20 cellular contexts compared by ENCODE assay signal in genomic region chr14:40164083-40164482, GRCh38.
A peak's percentile ranks its signal among the peaks of the same experiment; 100 is the strongest.
DNase-seq lines count a peak whose midpoint lies in the region; ATAC-seq and TF ChIP-seq lines count a peak whose summit lies in the region.
"Had no signal": no experiment of that assay in that cellular context is flagged by ENCODE, and none has a peak within 500 bp of the region (broad histone marks: within the 10 kb centered on the region; RNA-seq: fewer than 3 reads in every experiment).

No MANE protein-coding gene starts in this region.

- H3K9me3 ChIP-seq in GM23248 (ENCODE audit: low read depth) (no peaks in the 10 kb centered on the region), PC-3 (ENCODE audit: low read length) (no peaks in the 10 kb centered on the region), neural progenitor cell (ENCODE audit: low read depth) (peaks cover 7% of the 10 kb centered on the region), mucosa of descending colon (peaks cover 17% of the 10 kb centered on the region), ascending aorta (no peaks in the 10 kb centered on the region)

- H3K4me1 ChIP-seq in GM23248 (ENCODE audit: insufficient read depth), result no peaks in the 10 kb centered on the region
- peaks cover 21% of the 10 kb centered on the region for H3K4me1 ChIP-seq in PC-3 (ENCODE audit: insufficient read depth, low read length)
- H3K4me1 ChIP-seq in neural progenitor cell, result no peaks in the 10 kb centered on the region
- H3K4me1 ChIP-seq in mucosa of descending colon (ENCODE audit: low read depth), result no peaks in the 10 kb centered on the region
- no peaks in the 10 kb centered on the region for H3K4me1 ChIP-seq in ascending aorta
- H3K4me1 ChIP-seq: A549 had no signal

- no peak overlapping the region for H3K27ac Mint-ChIP-seq in neural progenitor cell
- H3K27ac Mint-ChIP-seq: CD14-positive monocyte, GM23338 had no signal

- H3K36me3 ChIP-seq in GM23248 (ENCODE audit: low read depth) (no peaks in the 10 kb centered on the region), PC-3 (ENCODE audit: low read depth, low read length) (0 out of 2 replicates have a peak, but pooled peaks cover 4% of the 10 kb centered on the region), neural progenitor cell (no peaks in the 10 kb centered on the region), mucosa of descending colon (ENCODE audit: low read depth) (no peaks in the 10 kb centered on the region), ascending aorta (no peaks in the 10 kb centered on the region)

- H3K9ac ChIP-seq in GM23248 (no peak overlapping the region), PC-3 (ENCODE audit: low read length) (no peak overlapping the region), neural progenitor cell (no peak overlapping the region)

- H3K9me3 Mint-ChIP-seq in neural progenitor cell, result peaks cover 23% of the 10 kb centered on the region

- no peaks in the 10 kb centered on the region for H3K9me2 ChIP-seq in GM23248 (ENCODE audit: insufficient read depth)
- no peaks in the 10 kb centered on the region for H3K9me2 ChIP-seq in PC-3 (replicated peaks; ENCODE audit: low read length)

- H3K27me3 Mint-ChIP-seq in neural progenitor cell (ENCODE audit: insufficient read depth, low read depth), result peaks cover 2% of the 10 kb centered on the region

- H3K4me3 Mint-ChIP-seq in neural progenitor cell, result no peak overlapping the region
- H3K4me3 Mint-ChIP-seq: CD14-positive monocyte, GM23338 had no signal

- H3K4me2 ChIP-seq in GM23248 (ENCODE audit: unreplicated experiment) (no peak overlapping the region), PC-3 (ENCODE audit: low read length) (peak overlapping the region; percentile 48), neural progenitor cell (no peak overlapping the region)
- H3K4me2 ChIP-seq: A549, GM23338 had no signal

- peak; percentile 10 for DNase-seq in GM23248
- peak; percentile 93 for DNase-seq in PC-3
- DNase-seq in astrocyte of the cerebellum (ENCODE audit: low read depth), result peak; percentile 9
- peak; percentile 55 for DNase-seq in neural progenitor cell (ENCODE audit: low spot score)
- DNase-seq in mucosa of descending colon, result no peak
- DNase-seq in ascending aorta (ENCODE audit: low spot score in 2 of 2), result no peak
- DNase-seq in activated T-cell treated with anti-CD3 and anti-CD28 coated beads for 4 hours, result no peak
- DNase-seq: COR-L47, DMS79, KG1, NCI-H1092 treated with DMSO at 0.1 percent for 48 hours, NCI-H187, NCI-H446 treated with DMSO at 0.1 percent for 48 hours, NCI-H774, RPMI8226 had no signal

- intact Hi-C loops in PC-3 (cut with micrococcal nuclease) (loop anchor here (2.0 kb wide), 2 partner anchors 41 to 49 kb away; no protein-coding TSS in a partner anchor), mucosa of descending colon (cut with DNase I, micrococcal nuclease) (no loop called here), ascending aorta (cut with DNase I) (no loop called here)

- BruUV-seq in PC-3 (replicated peaks; lab: Mats Ljungman, UMichigan), result no TSS peak

- TF ChIP-seq CTCF in PC-3 (conservative IDR thresholded peaks at IDR 0.05; ENCODE audit: low read depth, low read length) (no peak), astrocyte of the cerebellum (IDR thresholded peaks at IDR 0.05; ENCODE audit: low read depth, low read length, missing control alignments) (no peak), neural progenitor cell (IDR thresholded peaks at IDR 0.05) (no peak), mucosa of descending colon (IDR thresholded peaks at IDR 0.05) (no peak), ascending aorta (IDR thresholded peaks at IDR 0.05) (no peak)

- no peaks in the 10 kb centered on the region for H3K79me2 ChIP-seq in GM23248 (ENCODE audit: insufficient read depth)
- no peaks in the 10 kb centered on the region for H3K79me2 ChIP-seq in PC-3 (ENCODE audit: low read length)
- H3K79me2 ChIP-seq in neural progenitor cell (ENCODE audit: low read depth), result no peaks in the 10 kb centered on the region

- ATAC-seq in PC-3 (peak; percentile 98), mucosa of descending colon (no peak), GM21825 (IDR thresholded peaks at IDR 0.05; ENCODE audit: unreplicated experiment) (no peak)
- ATAC-seq: A549, GM23338 had no signal

- POLR2A ChIA-PET in PC-3 (lab: Charles Lee; ENCODE audit: unreplicated experiment), result interaction anchor here (0.6 kb wide), 2 partner anchors 39 to 44 kb away, joined by 3 to 4 read pairs; no protein-coding TSS in a partner anchor

- H3F3A ChIP-seq in GM23248 (ENCODE audit: insufficient read depth) (no peaks in the 10 kb centered on the region), PC-3 (ENCODE audit: low read length, unreplicated experiment) (no peaks in the 10 kb centered on the region), neural progenitor cell (ENCODE audit: low read depth) (peaks cover 3% of the 10 kb centered on the region)

- H3K4me3 ChIP-seq in GM23248 (no peak overlapping the region), PC-3 (ENCODE audit: low read length) (no peak overlapping the region), astrocyte of the cerebellum (ENCODE audit: low read depth, low read length) (no peak overlapping the region), neural progenitor cell (no peak overlapping the region), mucosa of descending colon (no peak overlapping the region), ascending aorta (no peak overlapping the region)
- H3K4me3 ChIP-seq: A549, GM23338 had no signal

- 19 to 29% methylated on average over 1 to 5 of the region's 5 CpGs for WGBS in GM23248 (ENCODE audit: low coverage in 1 of 2, low lambda C conversion rate in 2 of 2, missing lambda C conversion rate in 2 of 2), 2 experiments

- H3K27ac ChIP-seq in GM23248, result no peak overlapping the region
- H3K27ac ChIP-seq in PC-3 (ENCODE audit: low read length), result peak overlapping the region; percentile 66
- H3K27ac ChIP-seq in neural progenitor cell, result no peak overlapping the region
- no peak overlapping the region for H3K27ac ChIP-seq in ascending aorta
- H3K27ac ChIP-seq: A549, HL-60 had no signal

- no peaks in the 10 kb centered on the region for H3K4me1 Mint-ChIP-seq in neural progenitor cell
- H3K4me1 Mint-ChIP-seq: CD14-positive monocyte, GM23338 had no signal

- in situ Hi-C loops in GM23248 (cut with MboI), result no loop called here
- in situ Hi-C loops in astrocyte of the cerebellum (cut with HindIII; ENCODE audit: low sequenced_read_pairs), result no loop called here

- H4K20me1 ChIP-seq in GM23248 (ENCODE audit: insufficient read depth), result no peaks in the 10 kb centered on the region
- no peaks in the 10 kb centered on the region for H4K20me1 ChIP-seq in PC-3 (ENCODE audit: low read length)
- no peaks in the 10 kb centered on the region for H4K20me1 ChIP-seq in neural progenitor cell (ENCODE audit: low read depth)

- H2AFZ ChIP-seq in GM23248, result no peak overlapping the region
- H2AFZ ChIP-seq in PC-3 (ENCODE audit: low read length), result no peak overlapping the region
- H2AFZ ChIP-seq in neural progenitor cell (replicated peaks), result no peak overlapping the region
- H2AFZ ChIP-seq: GM23338 had no signal

- no peaks in the 10 kb centered on the region for H3K27me3 ChIP-seq in GM23248 (replicated peaks; ENCODE audit: insufficient read depth)
- no peaks in the 10 kb centered on the region for H3K27me3 ChIP-seq in PC-3 (ENCODE audit: low read length)
- H3K27me3 ChIP-seq in neural progenitor cell, result no peaks in the 10 kb centered on the region
- no peaks in the 10 kb centered on the region for H3K27me3 ChIP-seq in ascending aorta

- CTCF ChIA-PET in PC-3 (lab: Charles Lee), result no interaction called here

- peaks cover 4% of the 10 kb centered on the region for H3K36me3 Mint-ChIP-seq in neural progenitor cell
- H3K36me3 Mint-ChIP-seq: CD14-positive monocyte had no signal

Comparison
In these comparisons a context has a peak if more than half of its experiments do, and no peak if none do; other contexts are left out.
1. DNase-seq: peak in GM23248 (single experiment), PC-3 (single experiment), astrocyte of the cerebellum (single experiment) and neural progenitor cell (single experiment); none in mucosa of descending colon (0 of 3), ascending aorta (0 of 2) and activated T-cell treated with anti-CD3 and anti-CD28 coated beads for 4 hours (single experiment).